Comparison of ENCODE assay signal across 8 cellular contexts in the genomic region with DNA sequence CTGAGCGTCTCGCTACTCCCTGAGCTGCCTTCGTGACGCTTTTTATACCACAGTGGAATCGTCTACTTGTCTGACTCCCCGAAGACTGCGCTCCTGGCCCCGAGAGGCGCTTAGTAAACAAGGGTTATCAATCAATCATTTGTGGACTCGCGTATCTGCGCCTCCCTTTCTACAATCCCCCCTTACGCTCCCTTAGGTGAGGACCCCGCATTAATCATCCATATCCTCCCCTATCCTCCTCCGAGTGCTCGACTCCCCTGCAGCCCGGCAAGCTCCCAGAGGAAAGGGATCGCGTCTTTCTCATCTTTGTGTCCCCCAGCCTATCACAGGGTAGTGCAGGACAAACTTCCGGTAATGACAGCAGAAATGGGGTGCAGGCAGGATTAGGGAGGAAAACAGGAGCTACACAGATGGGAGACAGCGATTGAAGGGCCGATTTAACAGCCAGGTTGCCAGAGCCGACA. TPM values are rescaled to one million over a fixed set of nuclear protein-coding genes. Genes with fewer than 3 reads are reported as not detected.
DNase-seq lines count a peak whose midpoint lies in the region; ATAC-seq and TF ChIP-seq lines count a peak whose summit lies in the region.

No MANE protein-coding gene starts in this region.

- TF ChIP-seq CTCF in epithelial cell of esophagus (IDR thresholded peaks at IDR 0.05; ENCODE audit: insufficient read depth, low read depth, low read length, missing control alignments): no peak
- TF ChIP-seq CTCF in thyroid gland (IDR thresholded peaks at IDR 0.05): no peak

- no peaks in the 10 kb centered on the region for H3K9me3 ChIP-seq in mucosa of rectum (ENCODE audit: control insufficient read depth in 2 of 2, low read length in 2 of 2)
- H3K9me3 ChIP-seq in thyroid gland: no peaks in the 10 kb centered on the region

- peak overlapping the region; percentile 92 to 97 for H3K27ac ChIP-seq in mucosa of rectum (ENCODE audit: low read depth in 2 of 2, low read length in 2 of 2)
- peak overlapping the region; percentile 81 to 86 (median 85) for H3K27ac ChIP-seq in thyroid gland

- 1% methylated on average over 23 of the region's 23 CpGs for WGBS in thyroid gland, 2 donors

- peak in 1 of 2 donors; percentile 5 for TF ChIP-seq POLR2A in thyroid gland (IDR thresholded peaks at IDR 0.05)

- H3K4me3 ChIP-seq in epithelial cell of esophagus (ENCODE audit: low read length): peak overlapping the region; percentile 95
- peak overlapping the region; percentile 96 to 97 for H3K4me3 ChIP-seq in mucosa of rectum (ENCODE audit: low read length in 2 of 2)
- H3K4me3 ChIP-seq in thyroid gland (replicated peaks in 1 of 3): peak overlapping the region; percentile 59 to 88 (median 73)

- peak overlapping the region; percentile 84 to 95 for H3K9ac ChIP-seq in mucosa of rectum (ENCODE audit: low read depth in 1 of 2, low read length in 2 of 2)

- H3K4me1 ChIP-seq in mucosa of rectum (ENCODE audit: control insufficient read depth in 2 of 2, insufficient read depth in 2 of 2, low read length in 2 of 2): peaks cover 33 to 39% of the 10 kb centered on the region in 2 donors
- H3K4me1 ChIP-seq in thyroid gland: peaks cover 17 to 33% of the 10 kb centered on the region in 2 donors

- intact Hi-C loops in thyroid gland (cut with DNase I): loop anchor here (5.0 kb wide), 1 partner anchor 105 kb away; the partner anchor contains the start of genes IFT25 and LRRC42

- ATAC-seq in GM21786 (IDR thresholded peaks at IDR 0.05; ENCODE audit: unreplicated experiment): peak; percentile 11

- DNase-seq in NCI-H2081 (lab: John Stamatoyannopoulos, UW): peak; percentile 21 to 51
- DNase-seq in NCI-H2081 treated with DMSO at 0.1 percent for 48 hours (lab: John Stamatoyannopoulos, UW): no peak
- peak; percentile 75 for DNase-seq in M059J (ENCODE audit: low read depth)
- peak; percentile 33 for DNase-seq in activated CD4-positive, alpha-beta T cell treated with anti-CD3 and anti-CD28 coated beads for 48 hours
- DNase-seq in epithelial cell of esophagus (ENCODE audit: low read depth): peak; percentile 61
- peak; percentile 47 to 51 for DNase-seq in thyroid gland

- no peaks in the 10 kb centered on the region for H3K36me3 ChIP-seq in mucosa of rectum (ENCODE audit: control insufficient read depth in 2 of 2, insufficient read depth in 2 of 2, low read length in 2 of 2)
- peaks cover 0 to under 1% of the 10 kb centered on the region in 2 donors for H3K36me3 ChIP-seq in thyroid gland

- H3K27me3 ChIP-seq in mucosa of rectum (ENCODE audit: control insufficient read depth in 2 of 2, insufficient read depth in 2 of 2, low read length in 2 of 2) (no peaks in the 10 kb centered on the region), thyroid gland (no peaks in the 10 kb centered on the region)

RNA-seq across cellular contexts. Expression of gene TMEM59, which starts 0.5 kb away (rescaled TPM):
- total RNA-seq in M059J (2014; rRNA removed; shearing (Covaris generic)): 540 and 619 TPM in 2 replicates
- total RNA-seq in thyroid gland: 100 to 1,000 TPM; 337 to 492 (median 444) TPM

RNA-seq across cellular contexts. Expression of gene TCEANC2, which starts 0.9 kb away (rescaled TPM):
- total RNA-seq in M059J (2014; rRNA removed; shearing (Covaris generic)): 2.0 and 3.1 TPM in 2 replicates
- 1 to 10 TPM; 4.3 to 5.8 (median 4.4) TPM for total RNA-seq in thyroid gland

RNA-seq across cellular contexts. Expression of gene LDLRAD1, which starts 34.5 kb away (rescaled TPM):
- not detected in 2 replicates for total RNA-seq in M059J (2014; rRNA removed; shearing (Covaris generic))
- total RNA-seq in thyroid gland: not detected
